10 cellular contexts compared by ENCODE assay signal in genomic region chr12:123024819-123025391, GRCh38.
DNase-seq lines count a peak whose midpoint lies in the region; ATAC-seq lines count a peak whose summit lies in the region.
"Had no signal": no experiment of that assay in that cellular context is flagged by ENCODE, and none has a peak within 500 bp of the region (broad histone marks: within the 10 kb centered on the region; RNA-seq: fewer than 3 reads in every experiment).

No MANE protein-coding gene starts in this region.

- H3K4me3 Mint-ChIP-seq in activated T-cell treated with anti-CD3 and anti-CD28 coated beads, Interleukin-2, amount 50 U/mL, for 24 hours = peak overlapping the region; percentile 27
- no peak overlapping the region for H3K4me3 Mint-ChIP-seq in effector memory CD8-positive, alpha-beta T cell

- ATAC-seq in effector memory CD8-positive, alpha-beta T cell (replicated peaks) = peak; percentile 36
- ATAC-seq in stimulated activated naive CD8-positive, alpha-beta T cell treated with anti-CD3 and anti-CD28 coated beads, Interleukin-15, Interleukin-2, amounts not matched to agents 100 U/mL and 50 U/mL, for 24 hours = peak; percentile 78
- no peak for ATAC-seq in GM19351 (IDR thresholded peaks at IDR 0.05; ENCODE audit: unreplicated experiment)
- ATAC-seq: SK-N-SH treated with all-trans-retinoic acid at 6 μM for 48 hours had no signal

- no peaks in the 10 kb centered on the region for H3K9me3 Mint-ChIP-seq in activated T-cell treated with anti-CD3 and anti-CD28 coated beads, Interleukin-2, amount 50 U/mL, for 24 hours
- H3K9me3 Mint-ChIP-seq in effector memory CD8-positive, alpha-beta T cell = no peaks in the 10 kb centered on the region

- peaks cover 38% of the 10 kb centered on the region for H3K4me1 Mint-ChIP-seq in activated T-cell treated with anti-CD3 and anti-CD28 coated beads, Interleukin-2, amount 50 U/mL, for 24 hours (ENCODE audit: low read depth)
- H3K4me1 Mint-ChIP-seq in effector memory CD8-positive, alpha-beta T cell (ENCODE audit: low read depth in 2 of 2) = peaks cover 2 to 7% of the 10 kb centered on the region in 2 donors

- H3K27ac Mint-ChIP-seq in activated T-cell treated with anti-CD3 and anti-CD28 coated beads, Interleukin-2, amount 50 U/mL, for 24 hours = peak overlapping the region; percentile 79
- H3K27ac Mint-ChIP-seq in effector memory CD8-positive, alpha-beta T cell = peak overlapping the region in 1 of 2 donors; percentile 79

- H3K27me3 Mint-ChIP-seq in activated T-cell treated with anti-CD3 and anti-CD28 coated beads, Interleukin-2, amount 50 U/mL, for 24 hours = no peaks in the 10 kb centered on the region
- H3K27me3 Mint-ChIP-seq in effector memory CD8-positive, alpha-beta T cell = no peaks in the 10 kb centered on the region

- peak; percentile 52 for DNase-seq in activated T-cell treated with anti-CD3 and anti-CD28 coated beads, Interleukin-2, amount 50 U/mL, for 24 hours
- DNase-seq in activated T-cell treated with anti-CD3 and anti-CD28 coated beads, Interleukin-2, amount 50 U/mL, for 1 hour = no peak
- DNase-seq in activated CD4-positive, CD25-positive, alpha-beta regulatory T cell treated with anti-CD3 and anti-CD28 coated beads, Interleukin-2, amount 50 U/mL, for 72 hours = peak; percentile 40
- DNase-seq in effector memory CD8-positive, alpha-beta T cell = no peak
- peak; percentile 28 for DNase-seq in stimulated activated naive CD8-positive, alpha-beta T cell treated with anti-CD3 and anti-CD28 coated beads, Interleukin-15, Interleukin-2, amounts not matched to agents 100 U/mL and 50 U/mL, for 24 hours
- DNase-seq in COLO829 (ENCODE audit: low spot score) = no peak
- DNase-seq in epidermal melanocyte (ENCODE audit: insufficient read length, low spot score) = no peak
- DNase-seq: NCI-H345 had no signal

- peaks cover 8% of the 10 kb centered on the region for H3K36me3 Mint-ChIP-seq in activated T-cell treated with anti-CD3 and anti-CD28 coated beads, Interleukin-2, amount 50 U/mL, for 24 hours (ENCODE audit: low read depth)
- peaks cover 3% of the 10 kb centered on the region for H3K36me3 Mint-ChIP-seq in effector memory CD8-positive, alpha-beta T cell (ENCODE audit: insufficient read depth)

Comparison
In these comparisons a context has a peak if more than half of its experiments do, and no peak if none do; other contexts are left out.
1. DNase-seq: peak in activated T-cell treated with anti-CD3 and anti-CD28 coated beads, Interleukin-2, amount 50 U/mL, for 24 hours (single experiment), activated CD4-positive, CD25-positive, alpha-beta regulatory T cell treated with anti-CD3 and anti-CD28 coated beads, Interleukin-2, amount 50 U/mL, for 72 hours (single experiment) and stimulated activated naive CD8-positive, alpha-beta T cell treated with anti-CD3 and anti-CD28 coated beads, Interleukin-15, Interleukin-2, amounts not matched to agents 100 U/mL and 50 U/mL, for 24 hours (single experiment); none in activated T-cell treated with anti-CD3 and anti-CD28 coated beads, Interleukin-2, amount 50 U/mL, for 1 hour (single experiment), effector memory CD8-positive, alpha-beta T cell (0 of 3), COLO829 (single experiment) and epidermal melanocyte (single experiment).